8 cellular contexts compared by ENCODE assay signal in the genomic region with DNA sequence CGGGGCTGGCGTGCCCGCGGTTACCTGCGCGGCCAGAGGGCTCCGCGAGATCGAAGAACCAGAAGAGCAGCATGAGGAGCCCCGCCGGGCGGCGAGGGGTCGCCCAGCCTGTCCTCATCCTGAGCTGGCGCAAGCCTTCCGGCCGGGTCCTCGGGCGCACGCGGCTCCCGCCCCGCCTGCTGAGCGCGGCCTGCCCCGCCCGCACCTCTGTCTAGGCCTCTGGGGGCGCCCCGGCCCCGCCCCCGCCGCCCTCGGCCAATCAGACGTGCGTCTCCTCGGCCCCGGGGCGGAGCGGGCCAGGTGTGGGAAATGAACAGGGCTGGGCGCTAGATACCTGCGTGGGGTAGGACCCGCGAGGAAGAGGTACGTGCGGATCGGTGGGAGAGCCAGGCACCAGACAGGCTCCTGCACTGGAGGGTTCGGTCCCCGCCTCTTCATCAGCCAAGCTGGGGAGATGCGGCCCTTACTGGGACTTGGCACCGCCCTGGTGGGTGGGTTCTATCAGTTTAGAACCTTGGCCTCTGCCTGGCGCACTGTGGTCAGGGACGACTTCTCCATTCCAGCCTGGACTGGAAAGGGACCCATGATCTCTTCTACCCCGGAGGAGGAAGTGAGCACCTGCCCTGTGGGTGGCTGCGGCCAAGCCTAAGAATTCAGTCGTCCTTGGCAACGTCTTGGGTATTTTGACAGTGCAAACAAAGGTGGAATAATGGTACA. TPM values are rescaled to one million over a fixed set of nuclear protein-coding genes. Genes with fewer than 3 reads are reported as not detected.
A peak's percentile ranks its signal among the peaks of the same experiment; 100 is the strongest.
DNase-seq lines count a peak whose midpoint lies in the region; ATAC-seq lines count a peak whose summit lies in the region.

TSS of gene LY75 (minus strand) at position 192 of the 717 bp plus-strand sequence.

- peak within 1 kb of the TSS; percentile 76 for H3K4me3 ChIP-seq in HUES48 (ENCODE audit: low read depth, low read length)

- no peaks in the 10 kb centered on the region for H3K9me3 ChIP-seq in HUES48 (ENCODE audit: control insufficient read depth, insufficient read depth, low read length)

- no peaks in the 10 kb centered on the region for H3K9me3 Mint-ChIP-seq in memory B cell

- DNase-seq in COLO668 (lab: John Stamatoyannopoulos, UW; ENCODE audit: unreplicated experiment) (peak; percentile 41), dermis microvascular lymphatic vessel endothelial cell (ENCODE audit: low read depth in 2 of 2) (peak in 1 of 2 donors; percentile 41), memory B cell (ENCODE audit: low spot score in 2 of 2) (peak; percentile 78 to 82), NCI-H2081 treated with DMSO at 0.1 percent for 48 hours (lab: John Stamatoyannopoulos, UW) (no peak)
- DNase-seq in activated CD4-positive, alpha-beta T cell treated with anti-CD3 and anti-CD28 coated beads for 24 hours (ENCODE audit: low read depth in 2 of 2), result peak; percentile 59 to 68
- DNase-seq in stimulated activated CD8-positive, alpha-beta memory T cell treated with anti-CD3 and anti-CD28 coated beads, Interleukin-15, amount 100 ng/mL, for 24 hours (ENCODE audit: low read depth), result peak; percentile 57

- H3K36me3 ChIP-seq in HUES48 (ENCODE audit: control insufficient read depth, insufficient read depth, low read length), result no peaks in the 10 kb centered on the region

- H3K36me3 Mint-ChIP-seq in memory B cell, result no peaks in the 10 kb centered on the region

- ATAC-seq in GM19468 (IDR thresholded peaks at IDR 0.05; ENCODE audit: extremely low read depth, unreplicated experiment) (peak; percentile 78), memory B cell (ENCODE audit: low read depth) (peak; percentile 78)

- no peaks in the 10 kb centered on the region for H3K4me1 ChIP-seq in HUES48 (ENCODE audit: control insufficient read depth, insufficient read depth, low read length)

- peaks cover 32% of the 10 kb centered on the region for H3K27me3 ChIP-seq in HUES48 (ENCODE audit: control insufficient read depth, insufficient read depth, low read length)

- peak within 1 kb of the TSS; percentile 98 for H3K4me3 Mint-ChIP-seq in memory B cell

- H3K27ac ChIP-seq in HUES48 (ENCODE audit: low read depth, low read length), result no peak within 1 kb of the TSS

- H3K27ac Mint-ChIP-seq in memory B cell, result peak within 1 kb of the TSS; percentile 94

- H3K9ac ChIP-seq in HUES48 (ENCODE audit: low read depth, low read length), result peak within 1 kb of the TSS; percentile 58; the same call in 1 of the 2 replicates

- no peaks in the 10 kb centered on the region for H3K27me3 Mint-ChIP-seq in memory B cell

- peaks cover 26% of the 10 kb centered on the region for H3K4me1 Mint-ChIP-seq in memory B cell

RNA-seq across cellular contexts. Expression of gene LY75, which starts in this region (rescaled TPM):
- total RNA-seq in dermis microvascular lymphatic vessel endothelial cell, result 7.6 and 12.7 TPM in 2 replicates
